23 cellular contexts compared by ENCODE assay signal in the genomic region with DNA sequence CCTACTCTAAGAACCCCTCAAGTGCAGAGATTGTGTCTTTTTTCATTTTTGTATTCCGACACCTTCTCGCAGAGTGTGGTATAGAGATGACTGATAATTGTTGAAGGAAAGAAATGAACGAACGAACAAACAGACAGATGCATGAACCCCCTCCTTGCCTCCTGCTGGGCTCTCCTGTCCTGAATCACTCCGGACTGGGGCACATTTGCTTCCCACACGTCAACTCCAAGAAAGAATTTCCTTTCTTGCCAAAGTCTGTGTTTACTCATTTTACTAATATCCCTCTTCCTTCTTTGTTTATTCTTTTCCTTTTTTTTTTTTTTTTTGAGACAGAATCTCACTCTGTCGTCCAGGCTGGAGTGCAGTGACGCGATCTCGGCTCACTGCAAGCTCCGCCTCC. TPM values are rescaled to one million over a fixed set of nuclear protein-coding genes. Genes with fewer than 3 reads are reported as not detected.
A peak's percentile ranks its signal among the peaks of the same experiment; 100 is the strongest.
DNase-seq lines count a peak whose midpoint lies in the region; ATAC-seq and TF ChIP-seq lines count a peak whose summit lies in the region.
"Had no signal": no experiment of that assay in that cellular context is flagged by ENCODE, and none has a peak within 500 bp of the region (broad histone marks: within the 10 kb centered on the region; RNA-seq: fewer than 3 reads in every experiment).

No MANE protein-coding gene starts in this region.

- H3K4me3 ChIP-seq in foreskin fibroblast (ENCODE audit: low read depth in 1 of 2, low read length in 2 of 2), result no peak overlapping the region
- no peak overlapping the region for H3K4me3 ChIP-seq in effector memory CD4-positive, alpha-beta T cell (ENCODE audit: insufficient read depth, low read depth, low read length, poor library complexity, severe bottlenecking)
- H3K4me3 ChIP-seq: lower lobe of right lung, right lobe of liver had no signal

- peaks cover 22% of the 10 kb centered on the region for H3K4me1 Mint-ChIP-seq in stimulated activated memory B cell treated with anti-CD40 and anti-IgM and Interleukin-4, amounts not matched to agents 10 μg/mL and 1 μg/mL and 100 μg/mL, for 72 hours
- H3K4me1 Mint-ChIP-seq in activated CD8-positive, alpha-beta T cell treated with anti-CD3 and anti-CD28 coated beads, Interleukin-2, amount 10 ng/mL, durations not matched to agents 7 days and 5 days (ENCODE audit: low read depth), result peaks cover 14% of the 10 kb centered on the region

- POLR2A ChIA-PET in activated CD8-positive, alpha-beta T cell treated with anti-CD3 and anti-CD28 coated beads, Interleukin-2, amount 10 ng/mL, durations not matched to agents 7 days and 5 days (lab: Charles Lee), result no interaction called here

- no peak overlapping the region for H3K27ac ChIP-seq in effector memory CD4-positive, alpha-beta T cell (ENCODE audit: insufficient read depth, low read length, poor library complexity, severe bottlenecking)
- H3K27ac ChIP-seq: lower lobe of right lung, right lobe of liver, RWPE1 had no signal

- H3K27ac Mint-ChIP-seq in stimulated activated memory B cell treated with anti-CD40 and anti-IgM and Interleukin-4, amounts not matched to agents 10 μg/mL and 1 μg/mL and 100 μg/mL, for 72 hours, result no peak overlapping the region
- H3K27ac Mint-ChIP-seq in activated CD8-positive, alpha-beta T cell treated with anti-CD3 and anti-CD28 coated beads, Interleukin-2, amount 10 ng/mL, durations not matched to agents 7 days and 5 days, result no peak overlapping the region

- DNase-seq in AG09319 (ENCODE audit: extremely low read depth, low read depth) (peak; percentile 14), GM04504 (ENCODE audit: low read depth) (peak; percentile 62), astrocyte of the hippocampus (ENCODE audit: low read depth, low spot score) (peak; percentile 33), foreskin fibroblast (peak; percentile 21 to 42), GF-D8 (lab: John Stamatoyannopoulos, UW) (no peak)
- no peak for DNase-seq in activated CD8-positive, alpha-beta T cell treated with anti-CD3 and anti-CD28 coated beads, Interleukin-2, amount 10 ng/mL, durations not matched to agents 7 days and 5 days
- no peak for DNase-seq in effector memory CD4-positive, alpha-beta T cell
- DNase-seq: activated CD4-positive, alpha-beta T cell treated with anti-CD3 and anti-CD28 coated beads for 4 hours; activated CD8-positive, alpha-beta memory T cell treated with anti-CD3 and anti-CD28 coated beads, Interleukin-2, amount 50 U/mL, for 4 hours; activated gamma-delta T cell; amniotic stem cell; BE2C; glutamatergic neuron; lower lobe of right lung; NCI-H187 treated with DMSO at 0.1 percent for 48 hours; NCI-H446 treated with DMSO at 0.1 percent for 48 hours; NK-92 treated with Interleukin-12 subunit alpha and Interleukin-12 subunit beta, amount 100 ng/mL, for 24 hours; right lobe of liver; stimulated activated CD4-positive, alpha-beta T cell treated with anti-CD3 and anti-CD28 coated beads, Interleukin-2, amount 100 ng/mL, for 24 hours had no signal

- H3K36me3 ChIP-seq in effector memory CD4-positive, alpha-beta T cell (ENCODE audit: control insufficient read depth, insufficient read depth, low read length), result no peaks in the 10 kb centered on the region
- H3K36me3 ChIP-seq: BE2C, lower lobe of right lung, right lobe of liver had no signal

- H3K4me1 ChIP-seq in effector memory CD4-positive, alpha-beta T cell (ENCODE audit: control insufficient read depth, insufficient read depth, low read length, poor library complexity, severe bottlenecking), result peaks cover 17% of the 10 kb centered on the region
- H3K4me1 ChIP-seq: BE2C had no signal

- H3K36me3 Mint-ChIP-seq in stimulated activated memory B cell treated with anti-CD40 and anti-IgM and Interleukin-4, amounts not matched to agents 10 μg/mL and 1 μg/mL and 100 μg/mL, for 72 hours, result no peaks in the 10 kb centered on the region
- H3K36me3 Mint-ChIP-seq in activated CD8-positive, alpha-beta T cell treated with anti-CD3 and anti-CD28 coated beads, Interleukin-2, amount 10 ng/mL, durations not matched to agents 7 days and 5 days (ENCODE audit: low read depth), result peaks cover 2% of the 10 kb centered on the region

- H3K27me3 ChIP-seq in effector memory CD4-positive, alpha-beta T cell (replicated peaks; ENCODE audit: control insufficient read depth, insufficient read depth, low read length, poor library complexity, severe bottlenecking), result peaks cover 27% of the 10 kb centered on the region
- H3K27me3 ChIP-seq: right lobe of liver had no signal

- TF ChIP-seq CTCF in AG09319 (IDR thresholded peaks at IDR 0.05; ENCODE audit: low read depth, low read length) (no peak), foreskin fibroblast (IDR thresholded peaks at IDR 0.05; ENCODE audit: low read depth, low read length) (no peak)

- no peaks in the 10 kb centered on the region for H3K9me3 ChIP-seq in effector memory CD4-positive, alpha-beta T cell (ENCODE audit: control insufficient read depth, low read length)
- H3K9me3 ChIP-seq: BE2C, lower lobe of right lung, right lobe of liver had no signal

- CTCF ChIA-PET in activated CD8-positive, alpha-beta T cell treated with anti-CD3 and anti-CD28 coated beads, Interleukin-2, amount 10 ng/mL, durations not matched to agents 7 days and 5 days (lab: Charles Lee), result no interaction called here

- ATAC-seq in stimulated activated memory B cell treated with anti-CD40 and anti-IgM and Interleukin-4, amounts not matched to agents 10 μg/mL and 1 μg/mL and 100 μg/mL, for 72 hours, result no peak
- no peak for ATAC-seq in activated CD8-positive, alpha-beta T cell treated with anti-CD3 and anti-CD28 coated beads, Interleukin-2, amount 10 ng/mL, durations not matched to agents 7 days and 5 days
- ATAC-seq: lower lobe of right lung, right lobe of liver had no signal

- H3K9me3 Mint-ChIP-seq in stimulated activated memory B cell treated with anti-CD40 and anti-IgM and Interleukin-4, amounts not matched to agents 10 μg/mL and 1 μg/mL and 100 μg/mL, for 72 hours, result no peaks in the 10 kb centered on the region
- H3K9me3 Mint-ChIP-seq in activated CD8-positive, alpha-beta T cell treated with anti-CD3 and anti-CD28 coated beads, Interleukin-2, amount 10 ng/mL, durations not matched to agents 7 days and 5 days (ENCODE audit: insufficient read depth), result no peaks in the 10 kb centered on the region

- peaks cover 22% of the 10 kb centered on the region for H3K27me3 Mint-ChIP-seq in stimulated activated memory B cell treated with anti-CD40 and anti-IgM and Interleukin-4, amounts not matched to agents 10 μg/mL and 1 μg/mL and 100 μg/mL, for 72 hours
- H3K27me3 Mint-ChIP-seq in activated CD8-positive, alpha-beta T cell treated with anti-CD3 and anti-CD28 coated beads, Interleukin-2, amount 10 ng/mL, durations not matched to agents 7 days and 5 days (ENCODE audit: low read depth), result peaks cover 26% of the 10 kb centered on the region

- no peak overlapping the region for H3K4me3 Mint-ChIP-seq in stimulated activated memory B cell treated with anti-CD40 and anti-IgM and Interleukin-4, amounts not matched to agents 10 μg/mL and 1 μg/mL and 100 μg/mL, for 72 hours
- H3K4me3 Mint-ChIP-seq in activated CD8-positive, alpha-beta T cell treated with anti-CD3 and anti-CD28 coated beads, Interleukin-2, amount 10 ng/mL, durations not matched to agents 7 days and 5 days, result no peak overlapping the region

RNA-seq across cellular contexts. Expression of gene BHLHA9, which starts 37.5 kb away (rescaled TPM):
- total RNA-seq in activated CD8-positive, alpha-beta T cell treated with anti-CD3 and anti-CD28 coated beads, Interleukin-2, amount 10 ng/mL, durations not matched to agents 7 days and 5 days, result not detected
- total RNA-seq: lower lobe of right lung, osteocyte, right lobe of liver, ureter had no signal

RNA-seq across cellular contexts. Expression of gene TRARG1, which starts 46.7 kb away (rescaled TPM):
- total RNA-seq in activated CD8-positive, alpha-beta T cell treated with anti-CD3 and anti-CD28 coated beads, Interleukin-2, amount 10 ng/mL, durations not matched to agents 7 days and 5 days, result 1 to 10 TPM in 1 of 2 experiments, under 1 TPM in 1; 0.78 to 1.3 TPM
- total RNA-seq: lower lobe of right lung, osteocyte, right lobe of liver, ureter had no signal

RNA-seq across cellular contexts. Expression of gene ABR, which starts 53.0 kb away (rescaled TPM):
- total RNA-seq in activated CD8-positive, alpha-beta T cell treated with anti-CD3 and anti-CD28 coated beads, Interleukin-2, amount 10 ng/mL, durations not matched to agents 7 days and 5 days, result 100 to 1,000 TPM; 143 to 156 TPM

Comparison
In these comparisons a context has a peak if more than half of its experiments do, and no peak if none do; other contexts are left out.
1. DNase-seq: peak in AG09319 (single experiment), GM04504 (single experiment), astrocyte of the hippocampus (single experiment) and foreskin fibroblast (2 of 2); none in activated CD8-positive, alpha-beta T cell treated with anti-CD3 and anti-CD28 coated beads, Interleukin-2, amount 10 ng/mL, durations not matched to agents 7 days and 5 days (single experiment), GF-D8 (single experiment) and effector memory CD4-positive, alpha-beta T cell (0 of 3).